Comparison of ENCODE assay signal across 8 cellular contexts in genomic region chr2:37156071-37156856, GRCh38. TPM values are rescaled to one million over a fixed set of nuclear protein-coding genes. Genes with fewer than 3 reads are reported as not detected.
DNase-seq lines count a peak whose midpoint lies in the region; ATAC-seq, FAIRE-seq and TF ChIP-seq lines count a peak whose summit lies in the region.

No MANE protein-coding gene starts in this region.

- DNase-seq in GM12892 (ENCODE audit: insufficient read length) (no peak), NCI-H69 (lab: John Stamatoyannopoulos, UW) (peak; percentile 46), glomerular visceral epithelial cell (ENCODE audit: extremely low spot score) (peak; percentile 36), omental fat pad (ENCODE audit: low spot score) (peak; percentile 36)
- peak; percentile 48 for DNase-seq in activated naive CD4-positive, alpha-beta T cell treated with anti-CD3 and anti-CD28 coated beads, Interleukin-2, amount 50 U/mL, for 16 hours

- peaks cover 32% of the 10 kb centered on the region for H3K4me1 ChIP-seq in ACC112 (ENCODE audit: control insufficient read depth, insufficient read depth, low read length, unreplicated experiment)
- H3K4me1 ChIP-seq in urinary bladder (ENCODE audit: insufficient read depth), result no peaks in the 10 kb centered on the region

- peak; percentile 64 for FAIRE-seq in GM12892 (lab: Jason Lieb, UNC)

- TF ChIP-seq CTCF in omental fat pad (IDR thresholded peaks at IDR 0.05), result no peak

- TF ChIP-seq POLR2A in GM12892 (IDR thresholded peaks at IDR 0.05; ENCODE audit: low read depth, low read length), result peak; percentile 6; the same call in 1 of the 2 replicates

- ATAC-seq in HG02973 (IDR thresholded peaks at IDR 0.05; ENCODE audit: unreplicated experiment) (peak; percentile 24), omental fat pad (ENCODE audit: low FRiP score) (peak; percentile 68)

- H2AFZ ChIP-seq in ACC112 (ENCODE audit: low read length, unreplicated experiment), result no peak overlapping the region

- H3K4me3 ChIP-seq in ACC112 (ENCODE audit: low read depth, low read length) (peak overlapping the region; percentile 92), urinary bladder (ENCODE audit: low read depth, low read length) (peak overlapping the region; percentile 74)

- H3K27ac ChIP-seq in ACC112 (ENCODE audit: low read depth, low read length), result peak overlapping the region; percentile 86
- H3K27ac ChIP-seq in urinary bladder (ENCODE audit: low read depth), result peak overlapping the region; percentile 85

- H3K36me3 ChIP-seq in ACC112 (ENCODE audit: insufficient read depth, low read length), result peaks cover 33% of the 10 kb centered on the region
- H3K36me3 ChIP-seq in urinary bladder (ENCODE audit: insufficient read depth), result no peaks in the 10 kb centered on the region

- H3K79me2 ChIP-seq in ACC112 (ENCODE audit: control insufficient read depth, insufficient read depth, low read length, unreplicated experiment), result peaks cover 55% of the 10 kb centered on the region

- WGBS in urinary bladder, result under 1% methylated on average over 27 of the region's 27 CpGs

- H3K27me3 ChIP-seq in ACC112 (ENCODE audit: insufficient read depth, low read length), result no peaks in the 10 kb centered on the region

RNA-seq across cellular contexts. Expression of gene EIF2AK2, which starts 0.5 kb away (rescaled TPM):
- 49.2 TPM for polyA plus RNA-seq in GM12892 (2012; ENCODE audit: missing spikeins)
- total RNA-seq in omental fat pad, result 10 to 100 TPM; 19.1 to 46.8 (median 22.5) TPM
- total RNA-seq in urinary bladder, result 82.3 TPM
- polyA plus RNA-seq in urinary bladder, result 11.5 TPM

RNA-seq across cellular contexts. Expression of gene SULT6B1, which starts 32.2 kb away (rescaled TPM):
- not detected for polyA plus RNA-seq in GM12892 (2012; ENCODE audit: missing spikeins)
- not detected for total RNA-seq in omental fat pad
- not detected for total RNA-seq in urinary bladder
- not detected for polyA plus RNA-seq in urinary bladder

RNA-seq across cellular contexts. Expression of gene CEBPZOS, which starts 40.0 kb away (rescaled TPM):
- 40.2 TPM for polyA plus RNA-seq in GM12892 (2012; ENCODE audit: missing spikeins)
- 10 to 100 TPM; 14.1 to 23.7 (median 20.1) TPM for total RNA-seq in omental fat pad
- 27.2 TPM for total RNA-seq in urinary bladder
- polyA plus RNA-seq in urinary bladder, result 27.8 TPM
